In the genomic region with DNA sequence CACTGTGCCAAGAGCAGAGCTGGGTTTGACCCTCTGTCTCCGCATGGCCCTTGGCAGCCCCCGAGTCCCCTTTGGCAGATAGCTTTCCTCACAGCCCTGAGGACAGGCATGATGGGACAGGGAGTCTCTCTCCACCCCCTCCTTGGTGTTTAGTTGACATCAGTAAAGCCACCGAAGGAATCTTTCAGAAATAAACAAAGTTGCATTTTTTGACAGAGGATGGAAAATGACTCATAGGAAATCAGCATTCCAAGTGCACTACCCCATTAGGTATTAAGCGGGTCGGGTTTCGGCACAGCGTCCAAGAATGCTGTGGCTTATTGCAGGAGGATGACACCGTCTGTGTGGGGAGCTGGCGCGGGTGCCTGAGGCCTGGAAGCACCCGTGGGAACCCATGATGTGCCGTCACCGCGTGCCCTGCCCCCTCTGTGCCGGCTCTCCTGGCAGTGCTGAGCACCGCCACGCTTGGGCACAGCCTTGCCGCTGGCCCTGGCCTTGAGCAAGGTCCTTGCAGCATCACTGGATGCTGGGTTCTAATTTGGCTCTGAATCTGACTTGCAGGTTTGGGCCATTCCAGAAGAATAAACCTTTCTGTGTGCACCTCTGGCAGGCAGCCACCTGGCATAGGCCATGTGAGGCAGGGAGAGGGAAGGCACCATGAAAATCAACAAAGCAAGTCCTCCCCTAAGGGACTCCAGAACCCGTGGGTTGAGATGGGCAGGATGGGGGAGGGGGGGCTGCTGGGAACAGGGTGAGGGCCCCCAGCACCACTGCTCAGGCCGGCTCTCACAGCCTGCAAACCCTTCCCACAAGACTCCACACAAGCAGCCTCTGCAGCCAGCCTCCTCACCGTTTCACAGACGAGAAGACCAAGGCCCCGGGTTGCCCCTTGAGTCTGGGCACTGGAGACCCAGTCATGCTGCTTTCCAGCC, we compare ENCODE assay signal across 10 cellular contexts. TPM values are rescaled to one million over a fixed set of nuclear protein-coding genes. Genes with fewer than 3 reads are reported as not detected.
A peak's percentile ranks its signal among the peaks of the same experiment; 100 is the strongest.
DNase-seq lines count a peak whose midpoint lies in the region; ATAC-seq and TF ChIP-seq lines count a peak whose summit lies in the region.
"Had no signal": no experiment of that assay in that cellular context is flagged by ENCODE, and none has a peak within 500 bp of the region (broad histone marks: within the 10 kb centered on the region; RNA-seq: fewer than 3 reads in every experiment).

No MANE protein-coding gene starts in this region.

- H4K20me1 ChIP-seq in PC-3 (ENCODE audit: low read length) (no peaks in the 10 kb centered on the region), osteoblast (ENCODE audit: insufficient read depth, low read length) (no peaks in the 10 kb centered on the region)

- BruUV-seq in PC-3 (replicated peaks; lab: Mats Ljungman, UMichigan): TSS peak; percentile 95

- in situ Hi-C loops in HAP-1 (cut with MboI; ENCODE audit: low sequenced_read_pairs): no loop called here

- H3K9me2 ChIP-seq in PC-3 (replicated peaks; ENCODE audit: low read length): 0 out of 2 replicates have a peak, but pooled peaks cover 3% of the 10 kb centered on the region

- peak overlapping the region; percentile 99 for H3K9ac ChIP-seq in PC-3 (ENCODE audit: low read length)

- peak; percentile 99 for DNase-seq in BJ (ENCODE audit: low read depth)
- DNase-seq in PC-3: peak; percentile 98
- DNase-seq in osteoblast (ENCODE audit: insufficient read length, low spot score, missing footprints): peak; percentile 99
- no peak for DNase-seq in COLO668 (lab: John Stamatoyannopoulos, UW; ENCODE audit: unreplicated experiment)
- no peak for DNase-seq in GDM1 (lab: John Stamatoyannopoulos, UW)
- DNase-seq in HAP-1 (ENCODE audit: low spot score in 2 of 2): no peak
- DNase-seq: GF-D8, NCI-H524 treated with DMSO at 0.1 percent for 48 hours had no signal

- TF ChIP-seq CTCF in BJ (IDR thresholded peaks at IDR 0.05; ENCODE audit: insufficient read depth, low read depth, low read length): no peak
- TF ChIP-seq CTCF in PC-3 (conservative IDR thresholded peaks at IDR 0.05; ENCODE audit: low read depth, low read length): no peak
- no peak for TF ChIP-seq CTCF in osteoblast (IDR thresholded peaks at IDR 0.05; ENCODE audit: extremely low read depth, low read depth, low read length)

- POLR2A ChIA-PET in BJ (lab: Charles Lee): interaction anchor here (0.6 kb wide), 1 partner anchor 25 kb away, joined by 4 read pairs; no protein-coding TSS in a partner anchor
- POLR2A ChIA-PET in PC-3 (lab: Charles Lee; ENCODE audit: unreplicated experiment): no interaction called here

- H3K79me2 ChIP-seq in PC-3 (ENCODE audit: low read length) (no peaks in the 10 kb centered on the region), osteoblast (ENCODE audit: insufficient read depth, low read length) (no peaks in the 10 kb centered on the region)

- peak; percentile 90 for ATAC-seq in PC-3
- peak; percentile 56 for ATAC-seq in esophagus mucosa
- ATAC-seq in GM21381 (IDR thresholded peaks at IDR 0.05; ENCODE audit: unreplicated experiment): no peak

- peaks cover 27% of the 10 kb centered on the region for H3K4me1 ChIP-seq in PC-3 (ENCODE audit: insufficient read depth, low read length)
- H3K4me1 ChIP-seq in osteoblast (ENCODE audit: insufficient read depth, low read length): peaks cover 35% of the 10 kb centered on the region
- no peaks in the 10 kb centered on the region for H3K4me1 ChIP-seq in HAP-1

- H3F3A ChIP-seq in PC-3 (ENCODE audit: low read length, unreplicated experiment): no peaks in the 10 kb centered on the region

- no peaks in the 10 kb centered on the region for H3K36me3 ChIP-seq in BJ (ENCODE audit: control insufficient read depth, insufficient read depth, low read length)
- H3K36me3 ChIP-seq in PC-3 (ENCODE audit: low read depth, low read length): no peaks in the 10 kb centered on the region
- H3K36me3 ChIP-seq in osteoblast (ENCODE audit: insufficient read depth, low read length): no peaks in the 10 kb centered on the region
- H3K36me3 ChIP-seq in HAP-1 (replicated peaks): no peaks in the 10 kb centered on the region

- H2AFZ ChIP-seq in PC-3 (ENCODE audit: low read length): no peak overlapping the region
- no peak overlapping the region for H2AFZ ChIP-seq in osteoblast (ENCODE audit: low read length)

- H3K4me3 ChIP-seq in BJ (ENCODE audit: low read depth, low read length) (no peak overlapping the region), PC-3 (ENCODE audit: low read length) (no peak overlapping the region), osteoblast (ENCODE audit: insufficient read depth, low read length) (peak overlapping the region; percentile 49), HAP-1 (no peak overlapping the region)

- no peaks in the 10 kb centered on the region for H3K9me3 ChIP-seq in PC-3 (ENCODE audit: low read length)
- H3K9me3 ChIP-seq in osteoblast (ENCODE audit: low read depth, low read length): no peaks in the 10 kb centered on the region
- no peaks in the 10 kb centered on the region for H3K9me3 ChIP-seq in HAP-1

- H3K27me3 ChIP-seq in BJ (ENCODE audit: control insufficient read depth, insufficient read depth, low read length): no peaks in the 10 kb centered on the region
- no peaks in the 10 kb centered on the region for H3K27me3 ChIP-seq in PC-3 (ENCODE audit: low read length)
- H3K27me3 ChIP-seq in osteoblast (ENCODE audit: insufficient read depth, low read length): no peaks in the 10 kb centered on the region
- no peaks in the 10 kb centered on the region for H3K27me3 ChIP-seq in HAP-1 (ENCODE audit: low read depth)

- H3K27ac ChIP-seq in PC-3 (ENCODE audit: low read length): peak overlapping the region; percentile 100
- H3K27ac ChIP-seq in osteoblast (ENCODE audit: low read depth, low read length): peak overlapping the region; percentile 100

- intact Hi-C loops in PC-3 (cut with micrococcal nuclease): loop anchor here (5.0 to 10.0 kb wide), 2 partner anchors 53 to 90 kb away; partner anchors contain the start of gene ZNF469

- CTCF ChIA-PET in BJ (lab: Yijun Ruan, JAX): no interaction called here
- CTCF ChIA-PET in PC-3 (lab: Charles Lee): no interaction called here

- H3K4me2 ChIP-seq in PC-3 (ENCODE audit: low read length) (peak overlapping the region; percentile 71), osteoblast (ENCODE audit: insufficient read depth, low read length) (peak overlapping the region; percentile 66)

RNA-seq across cellular contexts. Expression of gene ZNF469, which starts 50.5 kb away (rescaled TPM):
- polyA plus RNA-seq in BJ (2011; rRNA removed): 0.81 and 1.2 TPM in 2 replicates
- polyA minus RNA-seq in BJ (2011; rRNA and poly(A)+ RNA removed): 0.95 and 2.5 TPM in 2 replicates
- 3.1 and 5.8 TPM in 2 replicates for total RNA-seq in PC-3 (2014; rRNA removed)
- 0.24 TPM for total RNA-seq in esophagus mucosa
- total RNA-seq in osteoblast: 5.3 and 8.3 TPM in 2 replicates

Comparison
In these comparisons a context has a peak if more than half of its experiments do, and no peak if none do; other contexts are left out.
1. DNase-seq: peak in BJ (single experiment), PC-3 (single experiment) and osteoblast (single experiment); none in COLO668 (single experiment), GDM1 (single experiment) and HAP-1 (0 of 2).